ENCODE assay signal across 1 cellular context in genomic region chr14:103847954-103848719, GRCh38.
TF ChIP-seq lines count a peak whose summit lies in the region.

No MANE protein-coding gene starts in this region.

TF ChIP-seq in HepG2, 621 proteins besides CTCF, POLR2A, EP300 and RAD21 (continued from another document and continues in another):
- TF ChIP-seq ZNF574 (CRISPR knock-in tag; IDR thresholded peaks at IDR 0.05) (no peak), ZNF792 (CRISPR knock-in tag; IDR thresholded peaks at IDR 0.05) (no peak), ZFP82 (CRISPR knock-in tag; IDR thresholded peaks at IDR 0.05; ENCODE audit: borderline replicate concordance) (no peak), PTBP1 (IDR thresholded peaks at IDR 0.05; ENCODE audit: low read depth, low read length, poor library complexity, severe bottlenecking) (no peak), TBX2 (CRISPR knock-in tag; IDR thresholded peaks at IDR 0.05; ENCODE audit: borderline replicate concordance) (no peak; the same call in 1 of the 2 replicates), ZNF737 (CRISPR knock-in tag; IDR thresholded peaks at IDR 0.05; ENCODE audit: borderline replicate concordance) (no peak), RNF219 (CRISPR knock-in tag; IDR thresholded peaks at IDR 0.05) (no peak), SIN3B (IDR thresholded peaks at IDR 0.05; ENCODE audit: low read length) (no peak), SRSF9 (IDR thresholded peaks at IDR 0.05; ENCODE audit: borderline replicate concordance, insufficient read depth, low read depth, low read length, poor library complexity, severe bottlenecking) (no peak), ZGPAT (CRISPR knock-in tag; IDR thresholded peaks at IDR 0.05) (peak; percentile 69; the same call in 1 of the 2 replicates), HOXA9 (CRISPR knock-in tag; IDR thresholded peaks at IDR 0.05; ENCODE audit: borderline replicate concordance) (no peak), RBAK (CRISPR knock-in tag; IDR thresholded peaks at IDR 0.05) (no peak), ZNF446 (CRISPR knock-in tag; IDR thresholded peaks at IDR 0.05) (no peak), E2F1 (CRISPR knock-in tag; IDR thresholded peaks at IDR 0.05) (no peak), GMEB2 (CRISPR knock-in tag; IDR thresholded peaks at IDR 0.05; ENCODE audit: low read depth) (no peak), GZF1 (CRISPR knock-in tag; IDR thresholded peaks at IDR 0.05) (no peak), BHLHE40 (IDR thresholded peaks at IDR 0.05; ENCODE audit: low read length) (no peak), ZNF652 (CRISPR knock-in tag; IDR thresholded peaks at IDR 0.05; ENCODE audit: borderline replicate concordance, low read depth) (no peak), ETV5 (CRISPR knock-in tag; IDR thresholded peaks at IDR 0.05; ENCODE audit: borderline replicate concordance) (0 out of 2 replicates have a peak, but pooled peaks have one; percentile 3), SIN3A (IDR thresholded peaks at IDR 0.05; ENCODE audit: borderline replicate concordance, low read depth, low read length) (no peak), PRDM10 (CRISPR knock-in tag; IDR thresholded peaks at IDR 0.05; ENCODE audit: low read depth) (no peak), KDM3A (CRISPR knock-in tag; IDR thresholded peaks at IDR 0.05; ENCODE audit: low read depth) (no peak), HINFP (CRISPR knock-in tag; IDR thresholded peaks at IDR 0.05; ENCODE audit: low read depth) (no peak), FOXC1 (CRISPR knock-in tag; IDR thresholded peaks at IDR 0.05; ENCODE audit: borderline replicate concordance) (no peak), ZNF20 (CRISPR knock-in tag; IDR thresholded peaks at IDR 0.05) (no peak), TP53 (CRISPR knock-in tag; conservative IDR thresholded peaks at IDR 0.05) (no peak), MAF1 (CRISPR knock-in tag; IDR thresholded peaks at IDR 0.05; ENCODE audit: borderline replicate concordance) (no peak), ZNF703 (CRISPR knock-in tag; IDR thresholded peaks at IDR 0.05; ENCODE audit: borderline replicate concordance) (no peak), ZSCAN9 (CRISPR knock-in tag; IDR thresholded peaks at IDR 0.05; ENCODE audit: borderline replicate concordance) (no peak), ZNF317 (CRISPR knock-in tag; IDR thresholded peaks at IDR 0.05) (0 out of 2 replicates have a peak, but pooled peaks have one; percentile 52), MTA3 (CRISPR knock-in tag; IDR thresholded peaks at IDR 0.05) (no peak), HMGXB3 (CRISPR knock-in tag; IDR thresholded peaks at IDR 0.05; ENCODE audit: borderline replicate concordance) (no peak), ZNF513 (CRISPR knock-in tag; conservative IDR thresholded peaks at IDR 0.05) (no peak), SOX5 (CRISPR knock-in tag; IDR thresholded peaks at IDR 0.05; ENCODE audit: borderline replicate concordance) (no peak), PHF20 (CRISPR knock-in tag; IDR thresholded peaks at IDR 0.05) (0 out of 2 replicates have a peak, but pooled peaks have one; percentile 1), CHCHD3 (CRISPR knock-in tag; IDR thresholded peaks at IDR 0.05) (0 out of 2 replicates have a peak, but pooled peaks have one; percentile 30)
